ENCODE assay signal across 1 cellular context in the genomic region with DNA sequence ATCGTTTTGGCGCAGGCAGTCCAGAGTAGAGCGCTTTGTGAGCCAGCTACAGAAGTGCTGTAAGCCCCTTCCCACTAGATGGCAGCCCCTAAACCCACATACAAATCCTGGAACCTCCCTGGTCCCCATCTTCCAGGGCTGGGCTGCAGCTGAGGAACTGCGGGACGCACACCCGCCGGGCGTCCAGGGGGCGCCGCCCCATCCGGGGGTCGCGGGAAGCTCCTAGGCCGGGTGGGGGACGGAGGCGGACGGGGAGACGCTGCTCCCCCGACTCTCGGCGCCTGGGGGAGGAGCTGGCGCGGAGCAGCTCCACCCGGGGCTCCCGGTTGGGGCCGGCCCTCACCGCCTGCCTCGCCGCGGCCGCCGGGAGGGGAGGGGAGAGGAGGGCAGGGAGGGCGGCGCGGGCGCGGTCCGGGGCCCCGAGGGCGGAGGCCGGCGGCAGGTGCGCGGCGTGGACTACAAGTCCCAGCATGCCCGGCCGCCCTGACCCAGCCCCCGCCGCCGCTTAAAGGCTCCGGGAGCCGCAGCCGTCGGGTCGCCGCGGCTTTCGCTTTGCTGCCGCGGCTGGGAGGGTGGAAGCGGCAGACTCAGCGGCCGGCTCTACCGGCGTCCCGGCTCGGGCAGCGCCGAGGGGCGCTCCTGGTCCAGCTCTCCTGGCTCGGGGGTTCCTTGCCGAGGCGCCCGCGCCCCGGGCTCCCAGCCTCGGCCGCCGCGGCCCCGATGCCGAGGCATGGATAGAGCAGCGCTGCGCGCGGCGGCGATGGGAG.
TF ChIP-seq lines count a peak whose summit lies in the region.

A gene (plus strand): TSS at position 535 of the 767 bp plus-strand sequence. CDS start 196 bp downstream, at position 731.

TF ChIP-seq in HepG2, 621 proteins besides CTCF, POLR2A, EP300 and RAD21 (continued from another document and continues in another):
- no peak for TF ChIP-seq ZNF292 (CRISPR knock-in tag; IDR thresholded peaks at IDR 0.05; ENCODE audit: borderline replicate concordance, low read depth)
- TF ChIP-seq, protein P1, sequence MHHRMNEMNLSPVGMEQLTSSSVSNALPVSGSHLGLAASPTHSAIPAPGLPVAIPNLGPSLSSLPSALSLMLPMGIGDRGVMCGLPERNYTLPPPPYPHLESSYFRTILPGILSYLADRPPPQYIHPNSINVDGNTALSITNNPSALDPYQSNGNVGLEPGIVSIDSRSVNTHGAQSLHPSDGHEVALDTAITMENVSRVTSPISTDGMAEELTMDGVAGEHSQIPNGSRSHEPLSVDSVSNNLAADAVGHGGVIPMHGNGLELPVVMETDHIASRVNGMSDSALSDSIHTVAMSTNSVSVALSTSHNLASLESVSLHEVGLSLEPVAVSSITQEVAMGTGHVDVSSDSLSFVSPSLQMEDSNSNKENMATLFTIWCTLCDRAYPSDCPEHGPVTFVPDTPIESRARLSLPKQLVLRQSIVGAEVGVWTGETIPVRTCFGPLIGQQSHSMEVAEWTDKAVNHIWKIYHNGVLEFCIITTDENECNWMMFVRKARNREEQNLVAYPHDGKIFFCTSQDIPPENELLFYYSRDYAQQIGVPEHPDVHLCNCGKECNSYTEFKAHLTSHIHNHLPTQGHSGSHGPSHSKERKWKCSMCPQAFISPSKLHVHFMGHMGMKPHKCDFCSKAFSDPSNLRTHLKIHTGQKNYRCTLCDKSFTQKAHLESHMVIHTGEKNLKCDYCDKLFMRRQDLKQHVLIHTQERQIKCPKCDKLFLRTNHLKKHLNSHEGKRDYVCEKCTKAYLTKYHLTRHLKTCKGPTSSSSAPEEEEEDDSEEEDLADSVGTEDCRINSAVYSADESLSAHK (CRISPR knock-in tag; IDR thresholded peaks at IDR 0.05; ENCODE audit: borderline replicate concordance) = no peak
- TF ChIP-seq, protein P2, sequence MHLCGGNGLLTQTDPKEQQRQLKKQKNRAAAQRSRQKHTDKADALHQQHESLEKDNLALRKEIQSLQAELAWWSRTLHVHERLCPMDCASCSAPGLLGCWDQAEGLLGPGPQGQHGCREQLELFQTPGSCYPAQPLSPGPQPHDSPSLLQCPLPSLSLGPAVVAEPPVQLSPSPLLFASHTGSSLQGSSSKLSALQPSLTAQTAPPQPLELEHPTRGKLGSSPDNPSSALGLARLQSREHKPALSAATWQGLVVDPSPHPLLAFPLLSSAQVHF (CRISPR knock-in tag; IDR thresholded peaks at IDR 0.05) = no peak
- TF ChIP-seq PHF5A (CRISPR knock-in tag; IDR thresholded peaks at IDR 0.05; ENCODE audit: low read depth, unreplicated experiment) = no peak
- TF ChIP-seq, protein P3, sequence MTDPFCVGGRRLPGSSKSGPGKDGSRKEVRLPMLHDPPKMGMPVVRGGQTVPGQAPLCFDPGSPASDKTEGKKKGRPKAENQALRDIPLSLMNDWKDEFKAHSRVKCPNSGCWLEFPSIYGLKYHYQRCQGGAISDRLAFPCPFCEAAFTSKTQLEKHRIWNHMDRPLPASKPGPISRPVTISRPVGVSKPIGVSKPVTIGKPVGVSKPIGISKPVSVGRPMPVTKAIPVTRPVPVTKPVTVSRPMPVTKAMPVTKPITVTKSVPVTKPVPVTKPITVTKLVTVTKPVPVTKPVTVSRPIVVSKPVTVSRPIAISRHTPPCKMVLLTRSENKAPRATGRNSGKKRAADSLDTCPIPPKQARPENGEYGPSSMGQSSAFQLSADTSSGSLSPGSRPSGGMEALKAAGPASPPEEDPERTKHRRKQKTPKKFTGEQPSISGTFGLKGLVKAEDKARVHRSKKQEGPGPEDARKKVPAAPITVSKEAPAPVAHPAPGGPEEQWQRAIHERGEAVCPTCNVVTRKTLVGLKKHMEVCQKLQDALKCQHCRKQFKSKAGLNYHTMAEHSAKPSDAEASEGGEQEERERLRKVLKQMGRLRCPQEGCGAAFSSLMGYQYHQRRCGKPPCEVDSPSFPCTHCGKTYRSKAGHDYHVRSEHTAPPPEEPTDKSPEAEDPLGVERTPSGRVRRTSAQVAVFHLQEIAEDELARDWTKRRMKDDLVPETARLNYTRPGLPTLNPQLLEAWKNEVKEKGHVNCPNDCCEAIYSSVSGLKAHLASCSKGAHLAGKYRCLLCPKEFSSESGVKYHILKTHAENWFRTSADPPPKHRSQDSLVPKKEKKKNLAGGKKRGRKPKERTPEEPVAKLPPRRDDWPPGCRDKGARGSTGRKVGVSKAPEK (CRISPR knock-in tag; IDR thresholded peaks at IDR 0.05; ENCODE audit: borderline replicate concordance) = no peak
- peak; percentile 46 for TF ChIP-seq SAP130 (CRISPR knock-in tag; IDR thresholded peaks at IDR 0.05; ENCODE audit: low read depth)
- TF ChIP-seq SOX13 (IDR thresholded peaks at IDR 0.05) = no peak
- peak in 1 of 2 experiments; percentile 15; a peak in 1 of 4 replicates for TF ChIP-seq SOX13 (CRISPR knock-in tag; conservative IDR thresholded peaks at IDR 0.05 in 1 of 2, IDR thresholded peaks at IDR 0.05 in 1 of 2)
- TF ChIP-seq PHF20 (CRISPR knock-in tag; IDR thresholded peaks at IDR 0.05) = 0 out of 2 replicates have a peak, but pooled peaks have one; percentile 28
- TF ChIP-seq ZFAT (CRISPR knock-in tag; conservative IDR thresholded peaks at IDR 0.05) = no peak
- TF ChIP-seq, protein P4, sequence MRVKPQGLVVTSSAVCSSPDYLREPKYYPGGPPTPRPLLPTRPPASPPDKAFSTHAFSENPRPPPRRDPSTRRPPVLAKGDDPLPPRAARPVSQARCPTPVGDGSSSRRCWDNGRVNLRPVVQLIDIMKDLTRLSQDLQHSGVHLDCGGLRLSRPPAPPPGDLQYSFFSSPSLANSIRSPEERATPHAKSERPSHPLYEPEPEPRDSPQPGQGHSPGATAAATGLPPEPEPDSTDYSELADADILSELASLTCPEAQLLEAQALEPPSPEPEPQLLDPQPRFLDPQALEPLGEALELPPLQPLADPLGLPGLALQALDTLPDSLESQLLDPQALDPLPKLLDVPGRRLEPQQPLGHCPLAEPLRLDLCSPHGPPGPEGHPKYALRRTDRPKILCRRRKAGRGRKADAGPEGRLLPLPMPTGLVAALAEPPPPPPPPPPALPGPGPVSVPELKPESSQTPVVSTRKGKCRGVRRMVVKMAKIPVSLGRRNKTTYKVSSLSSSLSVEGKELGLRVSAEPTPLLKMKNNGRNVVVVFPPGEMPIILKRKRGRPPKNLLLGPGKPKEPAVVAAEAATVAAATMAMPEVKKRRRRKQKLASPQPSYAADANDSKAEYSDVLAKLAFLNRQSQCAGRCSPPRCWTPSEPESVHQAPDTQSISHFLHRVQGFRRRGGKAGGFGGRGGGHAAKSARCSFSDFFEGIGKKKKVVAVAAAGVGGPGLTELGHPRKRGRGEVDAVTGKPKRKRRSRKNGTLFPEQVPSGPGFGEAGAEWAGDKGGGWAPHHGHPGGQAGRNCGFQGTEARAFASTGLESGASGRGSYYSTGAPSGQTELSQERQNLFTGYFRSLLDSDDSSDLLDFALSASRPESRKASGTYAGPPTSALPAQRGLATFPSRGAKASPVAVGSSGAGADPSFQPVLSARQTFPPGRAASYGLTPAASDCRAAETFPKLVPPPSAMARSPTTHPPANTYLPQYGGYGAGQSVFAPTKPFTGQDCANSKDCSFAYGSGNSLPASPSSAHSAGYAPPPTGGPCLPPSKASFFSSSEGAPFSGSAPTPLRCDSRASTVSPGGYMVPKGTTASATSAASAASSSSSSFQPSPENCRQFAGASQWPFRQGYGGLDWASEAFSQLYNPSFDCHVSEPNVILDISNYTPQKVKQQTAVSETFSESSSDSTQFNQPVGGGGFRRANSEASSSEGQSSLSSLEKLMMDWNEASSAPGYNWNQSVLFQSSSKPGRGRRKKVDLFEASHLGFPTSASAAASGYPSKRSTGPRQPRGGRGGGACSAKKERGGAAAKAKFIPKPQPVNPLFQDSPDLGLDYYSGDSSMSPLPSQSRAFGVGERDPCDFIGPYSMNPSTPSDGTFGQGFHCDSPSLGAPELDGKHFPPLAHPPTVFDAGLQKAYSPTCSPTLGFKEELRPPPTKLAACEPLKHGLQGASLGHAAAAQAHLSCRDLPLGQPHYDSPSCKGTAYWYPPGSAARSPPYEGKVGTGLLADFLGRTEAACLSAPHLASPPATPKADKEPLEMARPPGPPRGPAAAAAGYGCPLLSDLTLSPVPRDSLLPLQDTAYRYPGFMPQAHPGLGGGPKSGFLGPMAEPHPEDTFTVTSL (CRISPR knock-in tag; IDR thresholded peaks at IDR 0.05; ENCODE audit: borderline replicate concordance) = no peak
- TF ChIP-seq, protein P5, sequence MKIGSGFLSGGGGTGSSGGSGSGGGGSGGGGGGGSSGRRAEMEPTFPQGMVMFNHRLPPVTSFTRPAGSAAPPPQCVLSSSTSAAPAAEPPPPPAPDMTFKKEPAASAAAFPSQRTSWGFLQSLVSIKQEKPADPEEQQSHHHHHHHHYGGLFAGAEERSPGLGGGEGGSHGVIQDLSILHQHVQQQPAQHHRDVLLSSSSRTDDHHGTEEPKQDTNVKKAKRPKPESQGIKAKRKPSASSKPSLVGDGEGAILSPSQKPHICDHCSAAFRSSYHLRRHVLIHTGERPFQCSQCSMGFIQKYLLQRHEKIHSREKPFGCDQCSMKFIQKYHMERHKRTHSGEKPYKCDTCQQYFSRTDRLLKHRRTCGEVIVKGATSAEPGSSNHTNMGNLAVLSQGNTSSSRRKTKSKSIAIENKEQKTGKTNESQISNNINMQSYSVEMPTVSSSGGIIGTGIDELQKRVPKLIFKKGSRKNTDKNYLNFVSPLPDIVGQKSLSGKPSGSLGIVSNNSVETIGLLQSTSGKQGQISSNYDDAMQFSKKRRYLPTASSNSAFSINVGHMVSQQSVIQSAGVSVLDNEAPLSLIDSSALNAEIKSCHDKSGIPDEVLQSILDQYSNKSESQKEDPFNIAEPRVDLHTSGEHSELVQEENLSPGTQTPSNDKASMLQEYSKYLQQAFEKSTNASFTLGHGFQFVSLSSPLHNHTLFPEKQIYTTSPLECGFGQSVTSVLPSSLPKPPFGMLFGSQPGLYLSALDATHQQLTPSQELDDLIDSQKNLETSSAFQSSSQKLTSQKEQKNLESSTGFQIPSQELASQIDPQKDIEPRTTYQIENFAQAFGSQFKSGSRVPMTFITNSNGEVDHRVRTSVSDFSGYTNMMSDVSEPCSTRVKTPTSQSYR (CRISPR knock-in tag; IDR thresholded peaks at IDR 0.05; ENCODE audit: borderline replicate concordance) = no peak; the same call in 1 of the 2 replicates
- peak; percentile 62; the same call in 1 of the 2 replicates for TF ChIP-seq ZBTB7B (CRISPR knock-in tag; IDR thresholded peaks at IDR 0.05)
- TF ChIP-seq, protein P6, sequence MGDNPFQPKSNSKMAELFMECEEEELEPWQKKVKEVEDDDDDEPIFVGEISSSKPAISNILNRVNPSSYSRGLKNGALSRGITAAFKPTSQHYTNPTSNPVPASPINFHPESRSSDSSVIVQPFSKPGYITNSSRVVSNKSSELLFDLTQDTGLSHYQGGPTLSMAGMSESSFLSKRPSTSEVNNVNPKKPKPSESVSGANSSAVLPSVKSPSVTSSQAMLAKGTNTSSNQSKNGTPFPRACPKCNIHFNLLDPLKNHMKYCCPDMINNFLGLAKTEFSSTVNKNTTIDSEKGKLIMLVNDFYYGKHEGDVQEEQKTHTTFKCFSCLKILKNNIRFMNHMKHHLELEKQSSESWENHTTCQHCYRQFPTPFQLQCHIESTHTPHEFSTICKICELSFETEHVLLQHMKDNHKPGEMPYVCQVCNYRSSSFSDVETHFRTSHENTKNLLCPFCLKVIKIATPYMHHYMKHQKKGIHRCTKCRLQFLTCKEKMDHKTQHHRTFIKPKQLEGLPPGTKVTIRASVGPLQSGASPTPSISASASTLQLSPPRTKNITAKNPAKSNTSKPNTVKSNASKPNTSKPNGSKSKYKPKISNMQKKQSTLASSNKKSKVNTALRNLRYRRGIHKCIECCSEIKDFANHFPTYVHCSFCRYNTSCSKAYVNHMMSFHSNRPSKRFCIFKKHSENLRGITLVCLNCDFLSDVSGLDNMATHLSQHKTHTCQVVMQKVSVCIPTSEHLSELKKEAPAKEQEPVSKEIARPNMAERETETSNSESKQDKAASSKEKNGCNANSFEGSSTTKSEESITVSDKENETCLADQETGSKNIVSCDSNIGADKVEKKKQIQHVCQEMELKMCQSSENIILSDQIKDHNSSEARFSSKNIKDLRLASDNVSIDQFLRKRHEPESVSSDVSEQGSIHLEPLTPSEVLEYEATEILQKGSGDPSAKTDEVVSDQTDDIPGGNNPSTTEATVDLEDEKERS (CRISPR knock-in tag; IDR thresholded peaks at IDR 0.05) = no peak
- TF ChIP-seq ZNF782 (CRISPR knock-in tag; IDR thresholded peaks at IDR 0.05; ENCODE audit: borderline replicate concordance) = no peak
- no peak for TF ChIP-seq JUNB (CRISPR knock-in tag; IDR thresholded peaks at IDR 0.05; ENCODE audit: borderline replicate concordance)
- TF ChIP-seq ZC3H13 (CRISPR knock-in tag; IDR thresholded peaks at IDR 0.05) = no peak
- TF ChIP-seq MBD4 (IDR thresholded peaks at IDR 0.05; ENCODE audit: borderline replicate concordance, low read length) = no peak
- TF ChIP-seq GPN1 (CRISPR knock-in tag; IDR thresholded peaks at IDR 0.05; ENCODE audit: borderline replicate concordance) = no peak
- TF ChIP-seq HOXA5 (CRISPR knock-in tag; IDR thresholded peaks at IDR 0.05) = no peak
- TF ChIP-seq, protein P7, sequence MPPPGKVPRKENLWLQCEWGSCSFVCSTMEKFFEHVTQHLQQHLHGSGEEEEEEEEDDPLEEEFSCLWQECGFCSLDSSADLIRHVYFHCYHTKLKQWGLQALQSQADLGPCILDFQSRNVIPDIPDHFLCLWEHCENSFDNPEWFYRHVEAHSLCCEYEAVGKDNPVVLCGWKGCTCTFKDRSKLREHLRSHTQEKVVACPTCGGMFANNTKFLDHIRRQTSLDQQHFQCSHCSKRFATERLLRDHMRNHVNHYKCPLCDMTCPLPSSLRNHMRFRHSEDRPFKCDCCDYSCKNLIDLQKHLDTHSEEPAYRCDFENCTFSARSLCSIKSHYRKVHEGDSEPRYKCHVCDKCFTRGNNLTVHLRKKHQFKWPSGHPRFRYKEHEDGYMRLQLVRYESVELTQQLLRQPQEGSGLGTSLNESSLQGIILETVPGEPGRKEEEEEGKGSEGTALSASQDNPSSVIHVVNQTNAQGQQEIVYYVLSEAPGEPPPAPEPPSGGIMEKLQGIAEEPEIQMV (CRISPR knock-in tag; IDR thresholded peaks at IDR 0.05; ENCODE audit: low read depth) = peak; percentile 69; the same call in 1 of the 2 replicates
- TF ChIP-seq POLR2AphosphoS2 (IDR thresholded peaks at IDR 0.05; ENCODE audit: low read depth, low read length) = no peak
- no peak for TF ChIP-seq ZKSCAN1 (IDR thresholded peaks at IDR 0.05; ENCODE audit: low read length)
- TF ChIP-seq ZNF224 (CRISPR knock-in tag; IDR thresholded peaks at IDR 0.05) = no peak
- TF ChIP-seq FOXK2 (IDR thresholded peaks at IDR 0.05) = no peak
- no peak for TF ChIP-seq MEIS2 (CRISPR knock-in tag; IDR thresholded peaks at IDR 0.05)
- TF ChIP-seq ZNF230 (CRISPR knock-in tag; IDR thresholded peaks at IDR 0.05) = no peak
- no peak for TF ChIP-seq SRSF9 (IDR thresholded peaks at IDR 0.05; ENCODE audit: borderline replicate concordance, insufficient read depth, low read depth, low read length, poor library complexity, severe bottlenecking)
- TF ChIP-seq ZNF720 (CRISPR knock-in tag; IDR thresholded peaks at IDR 0.05) = no peak
- no peak for TF ChIP-seq ZBTB38 (CRISPR knock-in tag; IDR thresholded peaks at IDR 0.05)
- TF ChIP-seq ZFY (CRISPR knock-in tag; IDR thresholded peaks at IDR 0.05) = peak; percentile 63
- TF ChIP-seq, protein P8, sequence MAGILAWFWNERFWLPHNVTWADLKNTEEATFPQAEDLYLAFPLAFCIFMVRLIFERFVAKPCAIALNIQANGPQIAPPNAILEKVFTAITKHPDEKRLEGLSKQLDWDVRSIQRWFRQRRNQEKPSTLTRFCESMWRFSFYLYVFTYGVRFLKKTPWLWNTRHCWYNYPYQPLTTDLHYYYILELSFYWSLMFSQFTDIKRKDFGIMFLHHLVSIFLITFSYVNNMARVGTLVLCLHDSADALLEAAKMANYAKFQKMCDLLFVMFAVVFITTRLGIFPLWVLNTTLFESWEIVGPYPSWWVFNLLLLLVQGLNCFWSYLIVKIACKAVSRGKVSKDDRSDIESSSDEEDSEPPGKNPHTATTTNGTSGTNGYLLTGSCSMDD (CRISPR knock-in tag; IDR thresholded peaks at IDR 0.05) = no peak
